In the genomic region with DNA sequence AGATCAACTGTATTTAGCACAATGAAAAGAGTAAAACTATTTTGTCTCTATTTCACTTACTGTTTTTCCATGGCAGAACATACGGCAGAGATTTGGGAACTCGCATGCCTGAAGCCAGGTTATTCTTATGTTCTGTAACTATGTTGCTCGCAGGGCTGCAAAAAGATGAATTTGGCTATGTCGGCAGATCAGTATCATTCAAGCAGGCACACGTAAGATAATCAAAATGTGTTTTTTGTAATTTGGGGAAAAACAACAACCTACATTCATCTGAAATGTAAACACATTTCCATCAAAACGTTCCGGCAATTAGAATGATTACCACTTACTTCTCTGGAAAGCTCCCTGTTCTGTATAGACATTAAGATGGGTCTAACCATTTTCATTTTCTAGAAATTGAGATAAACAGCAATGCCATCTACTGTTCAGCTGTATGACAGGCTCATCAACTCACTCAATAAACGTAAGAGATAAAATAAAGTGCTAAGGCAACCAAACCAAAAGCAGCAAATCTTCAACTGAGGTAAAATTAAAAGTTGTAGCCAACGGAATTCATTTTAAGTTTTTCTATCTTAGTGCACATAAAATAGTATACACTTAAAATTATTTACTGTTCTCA, we compare ENCODE assay signal across 1 cellular context.
TF ChIP-seq lines count a peak whose summit lies in the region.

No MANE protein-coding gene starts in this region.

TF ChIP-seq in A549, 52 proteins besides CTCF, POLR2A, EP300 and RAD21:
- no peak for TF ChIP-seq EHMT2 (IDR thresholded peaks at IDR 0.05; ENCODE audit: low read depth)
- TF ChIP-seq KDM5A (IDR thresholded peaks at IDR 0.05): no peak
- TF ChIP-seq MAFK (IDR thresholded peaks at IDR 0.05; ENCODE audit: partially characterized antibody): peak; percentile 63
